In genomic region chr15:75104804-75105557, GRCh38 we compare ENCODE assay signal across 8 cellular contexts.
DNase-seq lines count a peak whose midpoint lies in the region; ATAC-seq and TF ChIP-seq lines count a peak whose summit lies in the region.

No MANE protein-coding gene starts in this region.

- H3K79me2 ChIP-seq in OCI-LY3 (ENCODE audit: low read length) = no peaks in the 10 kb centered on the region

- no peak overlapping the region for H3K27ac ChIP-seq in OCI-LY3 (ENCODE audit: low read length)
- H3K27ac ChIP-seq in body of pancreas = peak overlapping the region in 1 of 4 donors; percentile 38

- H3K4me1 Mint-ChIP-seq in activated CD4-positive, alpha-beta T cell treated with anti-CD3 and anti-CD28 coated beads for 36 hours = peaks cover 25% of the 10 kb centered on the region
- peaks cover 15% of the 10 kb centered on the region for H3K4me1 Mint-ChIP-seq in type B pancreatic cell (ENCODE audit: unreplicated experiment)

- 56 to 78% methylated on average over 3 of the region's 3 CpGs for WGBS in body of pancreas, 2 donors

- DNase-seq in activated CD4-positive, alpha-beta T cell treated with anti-CD3 and anti-CD28 coated beads for 36 hours = peak; percentile 47
- DNase-seq in activated CD4-positive, alpha-beta T cell treated with anti-CD3 and anti-CD28 coated beads for 1 hour = no peak
- DNase-seq in body of pancreas = peak in 1 of 4 donors; percentile 64
- DNase-seq in left kidney (ENCODE audit: low read depth, low spot score) = peak; percentile 70
- no peak for DNase-seq in type B pancreatic cell (ENCODE audit: extremely low spot score, unreplicated experiment)

- no peaks in the 10 kb centered on the region for H3K36me3 Mint-ChIP-seq in activated CD4-positive, alpha-beta T cell treated with anti-CD3 and anti-CD28 coated beads for 36 hours (ENCODE audit: low read depth)
- peaks cover 4% of the 10 kb centered on the region for H3K36me3 Mint-ChIP-seq in type B pancreatic cell

- no peak overlapping the region for H3K4me3 Mint-ChIP-seq in activated CD4-positive, alpha-beta T cell treated with anti-CD3 and anti-CD28 coated beads for 36 hours
- H3K4me3 Mint-ChIP-seq in type B pancreatic cell = peak overlapping the region; percentile 83

- CTCF ChIA-PET in activated CD4-positive, alpha-beta T cell treated with anti-CD3 and anti-CD28 coated beads for 36 hours (lab: Charles Lee) = interaction anchor here (1.2 kb wide), 1 partner anchor 13 kb away, joined by 6 read pairs; no protein-coding TSS in a partner anchor

- H2AFZ ChIP-seq in OCI-LY3 (ENCODE audit: low read depth, low read length) = no peak overlapping the region

- peaks cover 74% of the 10 kb centered on the region for H3K27me3 ChIP-seq in OCI-LY3 (ENCODE audit: low read depth, low read length)
- H3K27me3 ChIP-seq in body of pancreas = no peaks in the 10 kb centered on the region

- H4K20me1 ChIP-seq in OCI-LY3 (ENCODE audit: insufficient read depth, low read length) = no peaks in the 10 kb centered on the region

- H3K27me3 Mint-ChIP-seq in activated CD4-positive, alpha-beta T cell treated with anti-CD3 and anti-CD28 coated beads for 36 hours = peaks cover 13% of the 10 kb centered on the region
- no peaks in the 10 kb centered on the region for H3K27me3 Mint-ChIP-seq in type B pancreatic cell

- no peak overlapping the region for H3K4me3 ChIP-seq in OCI-LY3 (ENCODE audit: low read length)
- H3K4me3 ChIP-seq in body of pancreas = no peak overlapping the region

- intact Hi-C loops in activated CD4-positive, alpha-beta T cell treated with anti-CD3 and anti-CD28 coated beads for 36 hours (cut with DNase I, micrococcal nuclease) = no loop called here
- intact Hi-C loops in body of pancreas (cut with DNase I) = loop anchor here (5.0 kb wide), 1 partner anchor 43 kb away; no protein-coding TSS in a partner anchor

- no peaks in the 10 kb centered on the region for H3K9me3 Mint-ChIP-seq in activated CD4-positive, alpha-beta T cell treated with anti-CD3 and anti-CD28 coated beads for 36 hours (ENCODE audit: low read depth)
- peaks cover 4% of the 10 kb centered on the region for H3K9me3 Mint-ChIP-seq in type B pancreatic cell

- POLR2A ChIA-PET in activated CD4-positive, alpha-beta T cell treated with anti-CD3 and anti-CD28 coated beads for 36 hours (lab: Charles Lee) = interaction anchor here (0.8 kb wide), 1 partner anchor 13 kb away, joined by 9 read pairs; no protein-coding TSS in a partner anchor

- TF ChIP-seq CTCF in OCI-LY3 (IDR thresholded peaks at IDR 0.05; ENCODE audit: low read depth, low read length) (no peak), body of pancreas (IDR thresholded peaks at IDR 0.05) (no peak), type B pancreatic cell (conservative IDR thresholded peaks at IDR 0.05) (no peak)

- peak overlapping the region; percentile 18 for H3K27ac Mint-ChIP-seq in activated CD4-positive, alpha-beta T cell treated with anti-CD3 and anti-CD28 coated beads for 36 hours
- peak overlapping the region; percentile 95 for H3K27ac Mint-ChIP-seq in type B pancreatic cell

- H3K36me3 ChIP-seq in OCI-LY3 (replicated peaks; ENCODE audit: low read depth, low read length) (no peaks in the 10 kb centered on the region), body of pancreas (replicated peaks in 1 of 2; ENCODE audit: insufficient read depth in 1 of 2, low read depth in 2 of 2) (no peaks in the 10 kb centered on the region)

- peak overlapping the region; percentile 30 for H3K4me2 ChIP-seq in OCI-LY3 (ENCODE audit: low read length)

- H3K4me1 ChIP-seq in OCI-LY3 (ENCODE audit: low read length) (peaks cover 39% of the 10 kb centered on the region), body of pancreas (no peaks in the 10 kb centered on the region)

- H3K9ac ChIP-seq in OCI-LY3 (ENCODE audit: low read length) = no peak overlapping the region

- no peaks in the 10 kb centered on the region for H3K9me3 ChIP-seq in OCI-LY3 (ENCODE audit: insufficient read depth, low read length)
- H3K9me3 ChIP-seq in body of pancreas = no peaks in the 10 kb centered on the region

- TF ChIP-seq POLR2A in body of pancreas (IDR thresholded peaks at IDR 0.05) = no peak

- ATAC-seq in activated CD4-positive, alpha-beta T cell treated with anti-CD3 and anti-CD28 coated beads for 36 hours = peak; percentile 49
- ATAC-seq in HG02870 (IDR thresholded peaks at IDR 0.05; ENCODE audit: unreplicated experiment) (peak; percentile 45), body of pancreas (peak; percentile 56), HG02852 (IDR thresholded peaks at IDR 0.05; ENCODE audit: unreplicated experiment) (no peak)

Comparison
In these comparisons a context has a peak if more than half of its experiments do, and no peak if none do; other contexts are left out.
1. DNase-seq: peak in activated CD4-positive, alpha-beta T cell treated with anti-CD3 and anti-CD28 coated beads for 36 hours (single experiment) and left kidney (single experiment); none in activated CD4-positive, alpha-beta T cell treated with anti-CD3 and anti-CD28 coated beads for 1 hour (single experiment) and type B pancreatic cell (single experiment).